ENCODE assay signal across 13 cellular contexts in genomic region chr1:23902611-23903278, GRCh38. TPM values are rescaled to one million over a fixed set of nuclear protein-coding genes. Genes with fewer than 3 reads are reported as not detected.
A peak's percentile ranks its signal among the peaks of the same experiment; 100 is the strongest.
DNase-seq lines count a peak whose midpoint lies in the region; ATAC-seq and TF ChIP-seq lines count a peak whose summit lies in the region.
"Had no signal": no experiment of that assay in that cellular context is flagged by ENCODE, and none has a peak within 500 bp of the region (broad histone marks: within the 10 kb centered on the region; RNA-seq: fewer than 3 reads in every experiment).

No MANE protein-coding gene starts in this region.

- H3K27me3 Mint-ChIP-seq in IgD-negative memory B cell (no peaks in the 10 kb centered on the region), memory B cell (no peaks in the 10 kb centered on the region)
- no peaks in the 10 kb centered on the region for H3K27me3 Mint-ChIP-seq in stimulated activated naive B cell treated with anti-CD40 and anti-IgM and Interleukin-4, amounts not matched to agents 10 μg/mL and 1 μg/mL and 100 μg/mL, for 72 hours

- ATAC-seq in memory B cell (ENCODE audit: low read depth) (no peak), GM21447 (IDR thresholded peaks at IDR 0.05; ENCODE audit: unreplicated experiment) (no peak)
- no peak for ATAC-seq in stimulated activated naive B cell treated with anti-CD40 and anti-IgM and Interleukin-4, amounts not matched to agents 10 μg/mL and 1 μg/mL and 100 μg/mL, for 72 hours (replicated peaks)

- H3K27ac Mint-ChIP-seq in IgD-negative memory B cell (peak overlapping the region in 2 of 3 donors; percentile 80 to 86), memory B cell (peak overlapping the region; percentile 67)
- H3K27ac Mint-ChIP-seq in stimulated activated naive B cell treated with anti-CD40 and anti-IgM and Interleukin-4, amounts not matched to agents 10 μg/mL and 1 μg/mL and 100 μg/mL, for 72 hours: peak overlapping the region; percentile 72
- H3K27ac Mint-ChIP-seq: activated T-helper 2 cell treated with anti-CD3 and anti-CD28 coated beads, Interferon-gamma antibody, Interleukin-2, Interleukin-4, amounts not matched to agents 10 μg/mL and 5 μg/mL and 100 μg/mL, durations not matched to agents 14 hours and 24 hours and 36 hours had no signal

- peak in 1 of 10 donors; percentile 10 for DNase-seq in dorsolateral prefrontal cortex
- no peak for DNase-seq in memory B cell (ENCODE audit: low spot score in 2 of 2)
- no peak for DNase-seq in stimulated activated naive B cell treated with anti-CD40 and anti-IgM and Interleukin-4, amounts not matched to agents 10 μg/mL and 1 μg/mL and 100 μg/mL, for 72 hours
- no peak for DNase-seq in HUDEP-2 (lab: John Stamatoyannopoulos, UW; ENCODE audit: unreplicated experiment in 76 of 76)
- no peak for DNase-seq in amniotic stem cell (lab: John Stamatoyannopoulos, UW)
- no peak for DNase-seq in GM13976 (ENCODE audit: low spot score)
- DNase-seq: NCI-H510A treated with DMSO at 0.1 percent for 48 hours, T-helper 9 cell had no signal

- TF ChIP-seq CTCF in dorsolateral prefrontal cortex (IDR thresholded peaks at IDR 0.05 in 54 of 56, conservative IDR thresholded peaks at IDR 0.05 in 2 of 56; ENCODE audit: low read depth in 1 of 56, partially characterized antibody in 56 of 56) (no peak), GM13976 (IDR thresholded peaks at IDR 0.05; ENCODE audit: borderline replicate concordance, control extremely low read depth, extremely low read depth, insufficient read depth, missing control alignments) (no peak)

- peak overlapping the region in 57 of 59 donors; percentile 14 to 65 (median 44) for H3K4me3 ChIP-seq in dorsolateral prefrontal cortex

- H3K27me3 ChIP-seq in dorsolateral prefrontal cortex: peaks cover 0 to 48% (median 13%) of the 10 kb centered on the region in 45 donors

- in situ Hi-C loops in GM13976 (cut with MboI; ENCODE audit: low sequenced_read_pairs, unreplicated experiment): no loop called here

- intact Hi-C loops in dorsolateral prefrontal cortex (cut with DNase I): no loop called here

- H3K36me3 Mint-ChIP-seq in IgD-negative memory B cell: peaks cover 17% of the 10 kb centered on the region
- H3K36me3 Mint-ChIP-seq in memory B cell: peaks cover 26% of the 10 kb centered on the region
- H3K36me3 Mint-ChIP-seq in stimulated activated naive B cell treated with anti-CD40 and anti-IgM and Interleukin-4, amounts not matched to agents 10 μg/mL and 1 μg/mL and 100 μg/mL, for 72 hours: peaks cover 57 to 67% of the 10 kb centered on the region in 2 donors

- peaks cover 54 to 59% (median 56%) of the 10 kb centered on the region in 3 donors for H3K4me1 Mint-ChIP-seq in IgD-negative memory B cell
- H3K4me1 Mint-ChIP-seq in memory B cell: peaks cover 55% of the 10 kb centered on the region
- H3K4me1 Mint-ChIP-seq in stimulated activated naive B cell treated with anti-CD40 and anti-IgM and Interleukin-4, amounts not matched to agents 10 μg/mL and 1 μg/mL and 100 μg/mL, for 72 hours: peaks cover 54 to 86% of the 10 kb centered on the region in 2 donors

- H3K9me3 Mint-ChIP-seq in IgD-negative memory B cell (no peaks in the 10 kb centered on the region), memory B cell (no peaks in the 10 kb centered on the region)
- H3K9me3 Mint-ChIP-seq in stimulated activated naive B cell treated with anti-CD40 and anti-IgM and Interleukin-4, amounts not matched to agents 10 μg/mL and 1 μg/mL and 100 μg/mL, for 72 hours: no peaks in the 10 kb centered on the region
- H3K9me3 Mint-ChIP-seq: activated T-helper 2 cell treated with anti-CD3 and anti-CD28 coated beads, Interferon-gamma antibody, Interleukin-2, Interleukin-4, amounts not matched to agents 10 μg/mL and 5 μg/mL and 100 μg/mL, durations not matched to agents 14 hours and 24 hours and 36 hours had no signal

- no peak overlapping the region for H3K27ac ChIP-seq in dorsolateral prefrontal cortex

- H3K4me3 Mint-ChIP-seq in IgD-negative memory B cell (peak overlapping the region in 3 of 4 donors; percentile 24 to 81 (median 44)), memory B cell (peak overlapping the region; percentile 51)
- H3K4me3 Mint-ChIP-seq in stimulated activated naive B cell treated with anti-CD40 and anti-IgM and Interleukin-4, amounts not matched to agents 10 μg/mL and 1 μg/mL and 100 μg/mL, for 72 hours: peak overlapping the region; percentile 62 to 71

RNA-seq across cellular contexts. Expression of gene CNR2, which starts 10.4 kb away (rescaled TPM):
- 52.1 TPM for polyA plus RNA-seq in IgD-negative memory B cell
- total RNA-seq in dorsolateral prefrontal cortex: under 1 TPM in 1 of 120 experiments, not detected in 119; 0.13 TPM
- total RNA-seq: fibroblast of villous mesenchyme, ureter had no signal

RNA-seq across cellular contexts. Expression of gene FUCA1, which starts 34.7 kb away (rescaled TPM):
- 14.7 TPM for polyA plus RNA-seq in IgD-negative memory B cell
- total RNA-seq in dorsolateral prefrontal cortex: 10 to 100 TPM in 48 of 120 experiments, 1 to 10 TPM in 72; 4.2 to 14.8 (median 9.3) TPM

RNA-seq across cellular contexts. Expression of gene PNRC2, which starts 56.9 kb away (rescaled TPM):
- 143 TPM for polyA plus RNA-seq in IgD-negative memory B cell
- total RNA-seq in dorsolateral prefrontal cortex: 100 to 1,000 TPM in 6 of 120 experiments, 10 to 100 TPM in 114; 40.7 to 123 (median 66.8) TPM
